In genomic region chr5:146897061-146897460, GRCh38 we compare ENCODE assay signal across 22 cellular contexts.
"Had no signal": no experiment of that assay in that cellular context is flagged by ENCODE, and none has a peak within 500 bp of the region (broad histone marks: within the 10 kb centered on the region; RNA-seq: fewer than 3 reads in every experiment).

No MANE protein-coding gene starts in this region.

- H3K27me3 ChIP-seq: neutrophil, pancreas, right lobe of liver, sigmoid colon, stomach, thyroid gland, tibial nerve, upper lobe of left lung, vagina had no signal

- H3K36me3 ChIP-seq: neutrophil, pancreas, prostate gland, right lobe of liver, sigmoid colon, stomach, thoracic aorta, thyroid gland, upper lobe of left lung, vagina had no signal

- H3K4me1 ChIP-seq: pancreas, prostate gland, right lobe of liver, sigmoid colon, stomach, thyroid gland, upper lobe of left lung, vagina had no signal

- H3K4me3 ChIP-seq: pancreas, prostate gland, right lobe of liver, sigmoid colon, stomach, thoracic aorta, thyroid gland, tibial nerve, upper lobe of left lung, vagina had no signal

- ATAC-seq: naive thymus-derived CD8-positive, alpha-beta T cell; natural killer cell treated with Interleukin-12 subunit alpha and Interleukin-12 subunit beta and Interleukin-15 and Interleukin-18, amount 100 ng/mL, for 72 hours; pancreas; right cardiac atrium; right lobe of liver; stimulated activated naive B cell treated with anti-CD40 and anti-IgM and Interleukin-4, amounts not matched to agents 10 μg/mL and 1 μg/mL and 100 μg/mL, for 72 hours had no signal

- DNase-seq: naive thymus-derived CD8-positive, alpha-beta T cell; nephron progenitor cell; pancreas; right cardiac atrium; right lobe of liver; sigmoid colon; small intestine; stimulated activated CD4-positive, alpha-beta T cell treated with anti-CD3 and anti-CD28 coated beads, Interleukin-15, amount 100 ng/mL, for 24 hours; stimulated activated CD4-positive, alpha-beta T cell treated with anti-CD3 and anti-CD28 coated beads, Interleukin-2, amount 100 ng/mL, for 24 hours; stimulated activated CD4-positive, alpha-beta T cell treated with anti-CD3 and anti-CD28 coated beads, Interleukin-2, amount 100 ng/mL, for 48 hours; stimulated activated CD4-positive, alpha-beta T cell treated with anti-CD3 and anti-CD28 coated beads, Interleukin-4, amount 100 ng/mL, for 24 hours; stimulated activated naive B cell treated with anti-CD40 and anti-IgM and Interleukin-4, amounts not matched to agents 10 μg/mL and 1 μg/mL and 100 μg/mL, for 72 hours; stimulated activated naive CD4-positive, alpha-beta T cell treated with Interleukin-2 at 50 U/mL for 16 hours; stomach; thyroid gland; upper lobe of left lung had no signal

- H3K27ac ChIP-seq: neutrophil, pancreas, prostate gland, right lobe of liver, sigmoid colon, stomach, thoracic aorta, thyroid gland, tibial nerve, upper lobe of left lung, vagina had no signal
